ENCODE assay signal across 8 cellular contexts in the genomic region with DNA sequence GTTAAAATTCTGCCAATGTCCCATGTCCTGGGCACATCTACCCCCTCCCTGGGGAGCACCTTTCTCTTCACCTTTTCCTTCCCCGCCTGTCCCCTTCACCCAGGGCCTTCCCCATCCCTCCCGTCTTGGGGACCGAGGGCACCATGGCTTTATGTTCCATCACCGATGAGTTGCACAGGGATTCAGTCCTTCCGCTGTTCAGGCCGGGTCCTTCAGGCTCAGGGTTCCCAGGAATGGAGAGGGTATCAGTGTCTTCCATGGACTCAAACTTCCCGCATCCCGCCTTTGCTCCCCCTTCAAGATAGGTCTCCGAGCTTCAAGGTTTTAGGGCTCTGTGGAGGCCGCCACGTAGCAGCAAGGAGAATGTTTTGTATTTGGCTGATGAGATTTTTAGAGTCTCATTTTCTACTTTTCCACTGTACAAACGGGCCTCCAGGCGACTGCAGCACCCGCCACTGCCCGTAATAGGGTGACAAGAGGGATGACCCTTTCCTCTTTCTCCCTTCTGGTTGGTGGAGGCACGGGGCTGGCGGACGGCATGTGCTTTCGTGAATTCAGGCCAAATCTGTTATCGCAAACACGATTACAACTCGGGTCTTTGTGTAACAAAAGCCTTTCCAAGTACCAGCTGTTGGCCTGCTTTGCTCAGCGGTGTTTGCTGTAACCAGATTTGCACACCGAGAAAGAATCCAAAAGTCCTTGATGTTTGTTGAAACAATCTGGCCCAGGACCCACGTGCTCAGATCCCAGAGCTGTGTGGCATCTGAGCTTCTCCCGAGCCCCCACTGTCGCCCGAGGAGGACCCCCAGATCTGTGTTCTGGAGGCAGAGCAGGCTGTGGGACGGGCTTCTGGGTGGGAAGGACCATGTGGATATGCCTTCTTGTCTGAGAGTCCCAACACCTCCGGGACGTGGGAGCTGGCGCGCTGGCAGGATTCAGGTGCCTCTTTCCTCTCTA.
DNase-seq lines count a peak whose midpoint lies in the region; ATAC-seq and TF ChIP-seq lines count a peak whose summit lies in the region.

No MANE protein-coding gene starts in this region.

- TF ChIP-seq CTCF in mucosa of descending colon (IDR thresholded peaks at IDR 0.05) = no peak

- peak overlapping the region; percentile 28 for H3K9ac ChIP-seq in mucosa of stomach (ENCODE audit: low read length)

- ATAC-seq in Right ventricle myocardium inferior (peak; percentile 9), GM19351 (IDR thresholded peaks at IDR 0.05; ENCODE audit: unreplicated experiment) (no peak), GM19455 (IDR thresholded peaks at IDR 0.05; ENCODE audit: unreplicated experiment) (no peak), mucosa of descending colon (no peak)

- H3K4me1 ChIP-seq in mucosa of stomach (ENCODE audit: control insufficient read depth, insufficient read depth, low read length) = peaks cover 66% of the 10 kb centered on the region
- peaks cover 33% of the 10 kb centered on the region for H3K4me1 ChIP-seq in mucosa of descending colon (ENCODE audit: low read depth)

- H3K4me3 ChIP-seq in mucosa of stomach (ENCODE audit: low read length) (no peak overlapping the region), mucosa of descending colon (no peak overlapping the region)

- intact Hi-C loops in Right ventricle myocardium inferior (cut with DNase I) (no loop called here), cardiac septum (cut with DNase I) (no loop called here), mucosa of descending colon (cut with DNase I, micrococcal nuclease) (no loop called here)

- H3K36me3 ChIP-seq in mucosa of stomach (ENCODE audit: control insufficient read depth, insufficient read depth, low read length) = no peaks in the 10 kb centered on the region
- no peaks in the 10 kb centered on the region for H3K36me3 ChIP-seq in mucosa of descending colon (ENCODE audit: low read depth)

- no peaks in the 10 kb centered on the region for H3K9me3 ChIP-seq in mucosa of stomach (ENCODE audit: control insufficient read depth, low read length)
- H3K9me3 ChIP-seq in mucosa of descending colon = no peaks in the 10 kb centered on the region

- DNase-seq in Right ventricle myocardium inferior (ENCODE audit: missing footprints) = no peak
- DNase-seq in cardiac septum (ENCODE audit: low spot score) = no peak
- peak; percentile 56 for DNase-seq in cerebellar cortex (ENCODE audit: low spot score)
- no peak for DNase-seq in HK-2 (ENCODE audit: unreplicated experiment)
- no peak for DNase-seq in mucosa of descending colon

- no peaks in the 10 kb centered on the region for H3K27me3 ChIP-seq in mucosa of stomach (ENCODE audit: control insufficient read depth, insufficient read depth, low read length)
